Comparison of ENCODE assay signal across 9 cellular contexts in the genomic region with DNA sequence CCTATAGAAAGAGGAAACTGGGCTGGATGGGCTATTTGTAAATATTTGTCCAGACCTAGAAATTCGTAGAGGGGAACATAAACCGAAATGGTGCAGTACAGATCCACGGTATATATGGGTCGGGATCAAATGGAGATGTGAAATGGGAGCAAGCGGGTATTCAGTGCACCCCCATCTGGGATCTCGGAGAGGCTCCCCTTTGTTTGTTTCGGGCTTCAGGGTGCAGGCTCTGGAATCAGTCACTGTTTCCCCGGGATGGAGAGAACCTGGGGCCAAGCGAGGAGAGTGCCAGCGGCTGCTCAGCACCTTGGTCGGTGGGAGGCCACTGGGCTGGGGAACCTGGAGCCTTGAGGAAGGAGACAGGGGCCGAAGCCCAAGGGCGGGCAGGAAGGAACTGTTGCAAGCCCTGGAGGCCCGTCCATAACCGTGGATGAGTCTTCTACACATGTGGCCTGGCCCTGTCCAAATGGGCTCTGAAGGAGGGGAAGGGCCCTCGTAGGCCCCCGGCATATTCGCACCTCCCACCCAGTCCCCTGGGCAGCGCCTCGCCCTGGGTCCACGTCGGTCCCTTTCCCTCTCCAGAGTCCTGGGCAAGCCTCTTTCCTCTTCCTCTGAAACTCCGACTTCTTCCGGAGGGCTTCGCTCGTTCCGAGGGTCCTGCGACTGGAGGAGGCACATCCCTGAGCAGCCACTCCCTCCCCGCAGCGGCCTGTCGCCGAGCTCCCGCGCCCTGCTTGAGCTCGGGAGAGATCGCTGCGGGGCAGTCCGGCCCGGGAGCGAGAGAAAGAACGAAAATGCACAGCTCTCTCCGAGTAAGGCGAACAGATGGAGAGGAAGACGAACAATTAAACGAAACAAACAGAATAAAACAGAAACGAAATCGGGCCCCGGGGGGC. TPM values are rescaled to one million over a fixed set of nuclear protein-coding genes. Genes with fewer than 3 reads are reported as not detected.
DNase-seq lines count a peak whose midpoint lies in the region; ATAC-seq and TF ChIP-seq lines count a peak whose summit lies in the region.
"Had no signal": no experiment of that assay in that cellular context is flagged by ENCODE, and none has a peak within 500 bp of the region (broad histone marks: within the 10 kb centered on the region; RNA-seq: fewer than 3 reads in every experiment).

No MANE protein-coding gene starts in this region.

- H3K36me3 ChIP-seq in right lobe of liver (no peaks in the 10 kb centered on the region), transverse colon (no peaks in the 10 kb centered on the region)

- no peaks in the 10 kb centered on the region for H3K9me3 Mint-ChIP-seq in activated naive CD4-positive, alpha-beta T cell treated with anti-CD3 and anti-CD28 coated beads for 36 hours
- H3K9me3 Mint-ChIP-seq in activated T-helper 1 cell treated with anti-CD3 and anti-CD28 coated beads, Interleukin-12 subunit alpha, Interleukin-12 subunit beta, Interleukin-2, Interleukin-4 antibody, amounts not matched to agents 30 ng/mL and 10 ng/mL and 1 ng/mL, durations not matched to agents 14 hours and 24 hours and 36 hours: no peaks in the 10 kb centered on the region

- peaks cover 0 to 45% (median 0%) of the 10 kb centered on the region in 4 donors for H3K4me1 ChIP-seq in right lobe of liver
- H3K4me1 ChIP-seq in transverse colon: peaks cover 4 to 84% (median 69%) of the 10 kb centered on the region in 4 donors

- WGBS in right lobe of liver (ENCODE audit: insufficient coverage, low coverage, low lambda C conversion rate, missing lambda C conversion rate): 2% methylated on average over 23 of the region's 48 CpGs
- WGBS in transverse colon (ENCODE audit: low coverage in 1 of 2), 2 donors: 11 to 16% methylated on average over 20 to 47 of the region's 48 CpGs

- H3K4me3 ChIP-seq in right lobe of liver: peak overlapping the region; percentile 7 to 47 (median 23)
- peak overlapping the region; percentile 17 to 56 (median 24) for H3K4me3 ChIP-seq in transverse colon
- H3K4me3 ChIP-seq: SK-N-MC had no signal

- H3K9me3 ChIP-seq in right lobe of liver (no peaks in the 10 kb centered on the region), transverse colon (no peaks in the 10 kb centered on the region)

- intact Hi-C loops in activated naive CD4-positive, alpha-beta T cell treated with anti-CD3 and anti-CD28 coated beads for 36 hours (cut with micrococcal nuclease): loop anchor here (5.0 to 10.0 kb wide), 2 partner anchors 47 to 525 kb away; no protein-coding TSS in a partner anchor
- intact Hi-C loops in activated T-helper 1 cell treated with anti-CD3 and anti-CD28 coated beads, Interleukin-12 subunit alpha, Interleukin-12 subunit beta, Interleukin-2, Interleukin-4 antibody, amounts not matched to agents 30 ng/mL and 10 ng/mL and 1 ng/mL, durations not matched to agents 14 hours and 24 hours and 36 hours (cut with micrococcal nuclease): loop anchor here (5.0 to 10.0 kb wide), 4 partner anchors 235 to 528 kb away; no protein-coding TSS in a partner anchor
- intact Hi-C loops in right lobe of liver (cut with DNase I): no loop called here
- intact Hi-C loops in transverse colon (cut with DNase I; ENCODE audit: low total_unique reads): loop anchor here (2.0 to 10.0 kb wide), 2 partner anchors 53 to 145 kb away; no protein-coding TSS in a partner anchor

- H3K4me3 Mint-ChIP-seq in activated naive CD4-positive, alpha-beta T cell treated with anti-CD3 and anti-CD28 coated beads for 36 hours: peak overlapping the region; percentile 76
- peak overlapping the region; percentile 84 for H3K4me3 Mint-ChIP-seq in activated T-helper 1 cell treated with anti-CD3 and anti-CD28 coated beads, Interleukin-12 subunit alpha, Interleukin-12 subunit beta, Interleukin-2, Interleukin-4 antibody, amounts not matched to agents 30 ng/mL and 10 ng/mL and 1 ng/mL, durations not matched to agents 14 hours and 24 hours and 36 hours

- no peak overlapping the region for H3K27ac Mint-ChIP-seq in activated naive CD4-positive, alpha-beta T cell treated with anti-CD3 and anti-CD28 coated beads for 36 hours
- H3K27ac Mint-ChIP-seq in activated T-helper 1 cell treated with anti-CD3 and anti-CD28 coated beads, Interleukin-12 subunit alpha, Interleukin-12 subunit beta, Interleukin-2, Interleukin-4 antibody, amounts not matched to agents 30 ng/mL and 10 ng/mL and 1 ng/mL, durations not matched to agents 14 hours and 24 hours and 36 hours: peak overlapping the region; percentile 88

- TF ChIP-seq CTCF in right lobe of liver (IDR thresholded peaks at IDR 0.05) (no peak), transverse colon (IDR thresholded peaks at IDR 0.05) (no peak)

- peaks cover 53% of the 10 kb centered on the region for H3K4me1 Mint-ChIP-seq in activated naive CD4-positive, alpha-beta T cell treated with anti-CD3 and anti-CD28 coated beads for 36 hours (ENCODE audit: low read depth)
- H3K4me1 Mint-ChIP-seq in activated T-helper 1 cell treated with anti-CD3 and anti-CD28 coated beads, Interleukin-12 subunit alpha, Interleukin-12 subunit beta, Interleukin-2, Interleukin-4 antibody, amounts not matched to agents 30 ng/mL and 10 ng/mL and 1 ng/mL, durations not matched to agents 14 hours and 24 hours and 36 hours (ENCODE audit: low read depth): peaks cover 60% of the 10 kb centered on the region

- H3K27ac ChIP-seq in right lobe of liver (no peak overlapping the region), transverse colon (peak overlapping the region; percentile 26 to 70 (median 36))
- H3K27ac ChIP-seq: SK-N-MC had no signal

- H3K27me3 ChIP-seq in right lobe of liver: peaks cover 18 to 82% of the 10 kb centered on the region in 2 donors
- H3K27me3 ChIP-seq in transverse colon: peaks cover 100% of the 10 kb centered on the region

- TF ChIP-seq POLR2A in right lobe of liver (IDR thresholded peaks at IDR 0.05) (no peak), transverse colon (IDR thresholded peaks at IDR 0.05) (no peak)

- ATAC-seq in right lobe of liver (peak in 1 of 4 donors; percentile 6), HG02571 (IDR thresholded peaks at IDR 0.05; ENCODE audit: unreplicated experiment) (no peak)

- peaks cover 81% of the 10 kb centered on the region for H3K27me3 Mint-ChIP-seq in activated naive CD4-positive, alpha-beta T cell treated with anti-CD3 and anti-CD28 coated beads for 36 hours (ENCODE audit: low read depth)
- H3K27me3 Mint-ChIP-seq in activated T-helper 1 cell treated with anti-CD3 and anti-CD28 coated beads, Interleukin-12 subunit alpha, Interleukin-12 subunit beta, Interleukin-2, Interleukin-4 antibody, amounts not matched to agents 30 ng/mL and 10 ng/mL and 1 ng/mL, durations not matched to agents 14 hours and 24 hours and 36 hours (ENCODE audit: insufficient read depth): peaks cover 71% of the 10 kb centered on the region

- CTCF ChIA-PET in activated naive CD4-positive, alpha-beta T cell treated with anti-CD3 and anti-CD28 coated beads for 36 hours (lab: Charles Lee): interaction anchor here (0.9 kb wide), 1 partner anchor 104 kb away, joined by 4 read pairs; no protein-coding TSS in a partner anchor

- H3K36me3 Mint-ChIP-seq in activated naive CD4-positive, alpha-beta T cell treated with anti-CD3 and anti-CD28 coated beads for 36 hours (ENCODE audit: low read depth): peaks cover 1% of the 10 kb centered on the region
- peaks cover 17% of the 10 kb centered on the region for H3K36me3 Mint-ChIP-seq in activated T-helper 1 cell treated with anti-CD3 and anti-CD28 coated beads, Interleukin-12 subunit alpha, Interleukin-12 subunit beta, Interleukin-2, Interleukin-4 antibody, amounts not matched to agents 30 ng/mL and 10 ng/mL and 1 ng/mL, durations not matched to agents 14 hours and 24 hours and 36 hours (ENCODE audit: low read depth)

- DNase-seq in activated naive CD4-positive, alpha-beta T cell treated with anti-CD3 and anti-CD28 coated beads for 36 hours: no peak
- DNase-seq in activated naive CD4-positive, alpha-beta T cell treated with anti-CD3 and anti-CD28 coated beads, Interleukin-2, amount 50 U/mL, for 16 hours: no peak
- DNase-seq in activated T-helper 1 cell treated with anti-CD3 and anti-CD28 coated beads, Interleukin-12 subunit alpha, Interleukin-12 subunit beta, Interleukin-2, Interleukin-4 antibody, amounts not matched to agents 30 ng/mL and 10 ng/mL and 1 ng/mL, durations not matched to agents 14 hours and 24 hours and 36 hours (ENCODE audit: low spot score): no peak
- DNase-seq in right lobe of liver: no peak
- DNase-seq in transverse colon: peak; percentile 23
- DNase-seq in G401 (ENCODE audit: low spot score): no peak
- no peak for DNase-seq in SHP77 treated with DMSO at 0.1 percent for 48 hours (lab: John Stamatoyannopoulos, UW)

- TF ChIP-seq EP300 in transverse colon (IDR thresholded peaks at IDR 0.05; ENCODE audit: low read depth): no peak

- in situ Hi-C loops in transverse colon (cut with MboI; ENCODE audit: low pct_ligation_motif_present in 1 of 4, low pct_unique_long_range_greater_than_20kb in 1 of 4, low sequenced_read_pairs in 3 of 4): loop anchor here in 1 of 4 donors (25.0 kb wide), 1 partner anchor 152 kb away; no protein-coding TSS in a partner anchor
- in situ Hi-C loops in G401 (cut with HindIII; ENCODE audit: low sequenced_read_pairs): no loop called here

RNA-seq across cellular contexts. Expression of a gene that starts 3.0 kb away (rescaled TPM):
- not detected for total RNA-seq in activated naive CD4-positive, alpha-beta T cell treated with anti-CD3 and anti-CD28 coated beads for 36 hours
- total RNA-seq in activated T-helper 1 cell treated with anti-CD3 and anti-CD28 coated beads, Interleukin-12 subunit alpha, Interleukin-12 subunit beta, Interleukin-2, Interleukin-4 antibody, amounts not matched to agents 30 ng/mL and 10 ng/mL and 1 ng/mL, durations not matched to agents 14 hours and 24 hours and 36 hours: 1.3 TPM in 2 replicates
- total RNA-seq in right lobe of liver: not detected
- total RNA-seq in transverse colon: 1 to 10 TPM in 2 of 4 donors, not detected in 2; 1.3 to 1.4 TPM
- total RNA-seq in G401 (2014; rRNA removed; shearing (Covaris generic)): 0.44 TPM in 1 of 2 replicates, not detected in the other

RNA-seq across cellular contexts. Expression of a gene that starts 28.3 kb away (rescaled TPM):
- 100 to 1,000 TPM; 158 to 166 TPM for total RNA-seq in activated naive CD4-positive, alpha-beta T cell treated with anti-CD3 and anti-CD28 coated beads for 36 hours
- total RNA-seq in activated T-helper 1 cell treated with anti-CD3 and anti-CD28 coated beads, Interleukin-12 subunit alpha, Interleukin-12 subunit beta, Interleukin-2, Interleukin-4 antibody, amounts not matched to agents 30 ng/mL and 10 ng/mL and 1 ng/mL, durations not matched to agents 14 hours and 24 hours and 36 hours: 129 and 133 TPM in 2 replicates
- 100 to 1,000 TPM; 208 to 302 (median 274) TPM for total RNA-seq in right lobe of liver
- 100 to 1,000 TPM in 3 of 4 donors, 10 to 100 TPM in 1; 65.8 to 195 (median 159) TPM for total RNA-seq in transverse colon
- 234 and 273 TPM in 2 replicates for total RNA-seq in G401 (2014; rRNA removed; shearing (Covaris generic))

Comparison
In these comparisons a context has a peak if more than half of its experiments do, and no peak if none do; other contexts are left out.
1. H3K27ac ChIP-seq: peak in transverse colon (4 of 4); none in right lobe of liver (0 of 3).
2. intact Hi-C loops: an anchor here in activated naive CD4-positive, alpha-beta T cell treated with anti-CD3 and anti-CD28 coated beads for 36 hours (5.0 to 10.0 kb wide), activated T-helper 1 cell treated with anti-CD3 and anti-CD28 coated beads, Interleukin-12 subunit alpha, Interleukin-12 subunit beta, Interleukin-2, Interleukin-4 antibody, amounts not matched to agents 30 ng/mL and 10 ng/mL and 1 ng/mL, durations not matched to agents 14 hours and 24 hours and 36 hours (5.0 to 10.0 kb wide) and transverse colon (2.0 to 10.0 kb wide); none called in right lobe of liver.